8 cellular contexts compared by ENCODE assay signal in genomic region chr14:102525213-102526143, GRCh38. TPM values are rescaled to one million over a fixed set of nuclear protein-coding genes. Genes with fewer than 3 reads are reported as not detected.
DNase-seq lines count a peak whose midpoint lies in the region; ATAC-seq and TF ChIP-seq lines count a peak whose summit lies in the region.

No MANE protein-coding gene starts in this region.

- H3K27ac ChIP-seq in 22Rv1: peak overlapping the region; percentile 86
- peak overlapping the region; percentile 76 for H3K27ac ChIP-seq in stomach smooth muscle (ENCODE audit: low read length)

- H3K27ac Mint-ChIP-seq in central memory CD8-positive, alpha-beta T cell (ENCODE audit: low read depth): peak overlapping the region; percentile 81

- H3K4me3 Mint-ChIP-seq in central memory CD8-positive, alpha-beta T cell: peak overlapping the region; percentile 91

- no peaks in the 10 kb centered on the region for H3K9me3 ChIP-seq in ES-I3 (ENCODE audit: control insufficient read depth, insufficient read depth, low read length)
- H3K9me3 ChIP-seq in stomach smooth muscle (ENCODE audit: control insufficient read depth in 2 of 2, low read length in 2 of 2): no peaks in the 10 kb centered on the region

- ATAC-seq in HG03342 (IDR thresholded peaks at IDR 0.05; ENCODE audit: unreplicated experiment) (peak; percentile 3), left colon (peak; percentile 40)
- ATAC-seq in central memory CD8-positive, alpha-beta T cell (replicated peaks; ENCODE audit: extremely low read depth, poor library complexity, severe bottlenecking): peak; percentile 74

- no peak for TF ChIP-seq CTCF in 22Rv1 (IDR thresholded peaks at IDR 0.05)

- no peaks in the 10 kb centered on the region for H3K27me3 ChIP-seq in stomach smooth muscle (ENCODE audit: control insufficient read depth in 1 of 2, insufficient read depth in 2 of 2, low read length in 2 of 2)

- H3K27me3 Mint-ChIP-seq in central memory CD8-positive, alpha-beta T cell: no peaks in the 10 kb centered on the region

- peaks cover 24% of the 10 kb centered on the region for H3K4me1 Mint-ChIP-seq in central memory CD8-positive, alpha-beta T cell

- intact Hi-C loops in left colon (cut with DNase I, micrococcal nuclease): loop anchor here in 1 of 2 donors (5.0 kb wide), 1 partner anchor 67 kb away; the partner anchor contains the start of gene RCOR1

- H3K9me3 Mint-ChIP-seq in central memory CD8-positive, alpha-beta T cell: no peaks in the 10 kb centered on the region

- H3K36me3 ChIP-seq in ES-I3 (ENCODE audit: insufficient read depth, low read length) (no peaks in the 10 kb centered on the region), stomach smooth muscle (ENCODE audit: control insufficient read depth in 2 of 2, insufficient read depth in 2 of 2, low read length in 2 of 2) (no peaks in the 10 kb centered on the region)

- H3K4me1 ChIP-seq in ES-I3 (ENCODE audit: insufficient read depth, low read length) (peaks cover 7% of the 10 kb centered on the region; the same call in 1 of the 2 replicates), stomach smooth muscle (ENCODE audit: control insufficient read depth, insufficient read depth, low read length) (peaks cover 15% of the 10 kb centered on the region)

- DNase-seq in OCI-M1 (lab: John Stamatoyannopoulos, UW) (peak; percentile 72), left colon (peak in 1 of 2 donors; percentile 59), hippocampal formation (lab: John Stamatoyannopoulos, UW) (no peak)
- DNase-seq in central memory CD8-positive, alpha-beta T cell (ENCODE audit: low spot score in 2 of 2): no peak

- H3K36me3 Mint-ChIP-seq in central memory CD8-positive, alpha-beta T cell (ENCODE audit: insufficient read depth): peaks cover 7% of the 10 kb centered on the region

- H3K9ac ChIP-seq in ES-I3 (ENCODE audit: low read depth, low read length) (peak overlapping the region; percentile 78), stomach smooth muscle (ENCODE audit: low read length in 2 of 2) (peak overlapping the region; percentile 51 to 81)

- peak overlapping the region; percentile 72 to 93 for H3K4me3 ChIP-seq in stomach smooth muscle (ENCODE audit: low read length in 2 of 2)

RNA-seq across cellular contexts. Expression of gene ANKRD9, which starts 15.9 kb away (rescaled TPM):
- total RNA-seq in left colon: 100 to 1,000 TPM; 105 to 117 TPM

Comparison
In these comparisons a context has a peak if more than half of its experiments do, and no peak if none do; other contexts are left out.
1. ATAC-seq: peak in every context shown above with its lines; median percentile 74 in central memory CD8-positive, alpha-beta T cell; 40 in left colon; 3 in HG03342.